Comparison of ENCODE assay signal across 6 cellular contexts in the genomic region with DNA sequence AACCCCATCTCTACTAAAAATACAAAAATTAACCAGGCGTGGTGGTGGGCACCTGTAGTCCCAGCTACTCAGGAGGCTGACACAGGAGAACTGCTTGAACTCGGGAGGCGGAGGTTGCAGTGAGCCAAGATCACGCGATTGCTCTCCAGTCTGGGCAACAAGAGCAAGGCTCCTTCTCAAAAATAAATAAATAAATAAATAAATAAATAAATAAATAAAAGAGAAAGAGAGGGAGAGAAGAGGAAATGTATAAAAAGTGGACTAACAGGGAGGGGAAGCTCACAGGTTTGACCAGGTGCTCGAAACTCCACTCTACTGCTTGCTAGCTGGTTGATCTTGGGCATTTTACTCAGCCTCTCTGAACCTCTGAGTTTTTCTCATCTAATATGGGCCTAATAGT.
DNase-seq lines count a peak whose midpoint lies in the region; ATAC-seq and TF ChIP-seq lines count a peak whose summit lies in the region.
"Not testable (repeated sequence)": the region's sequence is repeated elsewhere in the genome, so short reads cannot be mapped to it uniquely, and the experiment has no call there.

No MANE protein-coding gene starts in this region.

- H3K27me3 ChIP-seq in GM23338 (ENCODE audit: insufficient read depth); hepatocyte; transverse colon: not testable (repeated sequence)

- not testable (repeated sequence) for H3K4me3 ChIP-seq in GM23338, hepatocyte, transverse colon

- TF ChIP-seq CTCF in 22Rv1 (IDR thresholded peaks at IDR 0.05); GM23338 (conservative IDR thresholded peaks at IDR 0.05; ENCODE audit: low read depth in 2 of 2); WTC11 (IDR thresholded peaks at IDR 0.05); hepatocyte (IDR thresholded peaks at IDR 0.05; ENCODE audit: poor library complexity); progenitor cell of endocrine pancreas (IDR thresholded peaks at IDR 0.05; ENCODE audit: unreplicated experiment); transverse colon (IDR thresholded peaks at IDR 0.05): not testable (repeated sequence)

- H3F3A ChIP-seq in GM23338 (replicated peaks; ENCODE audit: low read depth) = not testable (repeated sequence)

- CTCF ChIA-PET in WTC11 (lab: Charles Lee) = interaction anchor here (1.5 kb wide), 1 partner anchor 173 kb away, joined by 3 read pairs; no protein-coding TSS in a partner anchor

- intact Hi-C loops in transverse colon (cut with DNase I; ENCODE audit: low total_unique reads) = not testable (repeated sequence)

- H3K4me1 Mint-ChIP-seq in GM23338 = peaks cover 11% of the 10 kb centered on the region
- H3K4me1 Mint-ChIP-seq in WTC11 = peaks cover 15% of the 10 kb centered on the region
- peaks cover 20% of the 10 kb centered on the region for H3K4me1 Mint-ChIP-seq in progenitor cell of endocrine pancreas (ENCODE audit: low read depth)

- TF ChIP-seq POLR2A in transverse colon (IDR thresholded peaks at IDR 0.05) = not testable (repeated sequence)

- H3K79me2 ChIP-seq in GM23338 (replicated peaks; ENCODE audit: insufficient read depth) = peaks cover 71% of the 10 kb centered on the region
- H3K79me2 ChIP-seq in hepatocyte = peaks cover 36% of the 10 kb centered on the region

- DNase-seq in GM23338 (ENCODE audit: low spot score); WTC11 (ENCODE audit: low spot score); hepatocyte (ENCODE audit: low spot score); progenitor cell of endocrine pancreas (ENCODE audit: low spot score, unreplicated experiment); transverse colon: not testable (repeated sequence)

- H3K9me3 ChIP-seq in hepatocyte (ENCODE audit: low read depth); transverse colon: not testable (repeated sequence)

- POLR2A ChIA-PET in WTC11 (lab: Charles Lee) = not testable (repeated sequence)

- H3K9me2 ChIP-seq in GM23338 (ENCODE audit: insufficient read depth); hepatocyte (replicated peaks; ENCODE audit: insufficient read depth): not testable (repeated sequence)

- peaks cover 70% of the 10 kb centered on the region for H3K36me3 Mint-ChIP-seq in GM23338 (ENCODE audit: low read depth)
- peaks cover 49% of the 10 kb centered on the region for H3K36me3 Mint-ChIP-seq in WTC11
- H3K36me3 Mint-ChIP-seq in progenitor cell of endocrine pancreas (ENCODE audit: insufficient read depth) = not testable (repeated sequence)

- 95% methylated on average over 6 of the region's 6 CpGs for WGBS in hepatocyte (ENCODE audit: low lambda C conversion rate, missing lambda C conversion rate)
- 92 to 100% methylated on average over 5 to 6 of the region's 6 CpGs for WGBS in transverse colon (ENCODE audit: low coverage in 1 of 2), 2 donors

- peaks cover 25% of the 10 kb centered on the region for H4K20me1 ChIP-seq in GM23338 (replicated peaks; ENCODE audit: insufficient read depth)
- not testable (repeated sequence) for H4K20me1 ChIP-seq in hepatocyte (ENCODE audit: insufficient read depth, poor library complexity, severe bottlenecking)

- not testable (repeated sequence) for H3K9me3 Mint-ChIP-seq in GM23338; WTC11; progenitor cell of endocrine pancreas (ENCODE audit: low read depth)

- not testable (repeated sequence) for H3K4me1 ChIP-seq in GM23338 (ENCODE audit: insufficient read depth)
- peaks cover 25% of the 10 kb centered on the region for H3K4me1 ChIP-seq in hepatocyte (ENCODE audit: insufficient read depth)
- H3K4me1 ChIP-seq in transverse colon = peaks cover 14 to 59% (median 41%) of the 10 kb centered on the region in 4 donors

- TF ChIP-seq EP300 in transverse colon (IDR thresholded peaks at IDR 0.05; ENCODE audit: low read depth) = not testable (repeated sequence)

- not testable (repeated sequence) for H2AFZ ChIP-seq in GM23338, hepatocyte

- H3K27ac ChIP-seq in 22Rv1 (0 out of 2 replicates have a peak overlapping the region, but pooled peaks have one; percentile 79), GM23338 (ENCODE audit: low read depth) (0 out of 2 replicates have a peak overlapping the region, but pooled peaks have one; percentile 20), hepatocyte (peak overlapping the region; percentile 80), transverse colon (peak overlapping the region; percentile 73 to 88 (median 83))

- not testable (repeated sequence) for H3K4me2 ChIP-seq in GM23338, hepatocyte

- H3K36me3 ChIP-seq in GM23338 (ENCODE audit: insufficient read depth) = peaks cover 22% of the 10 kb centered on the region
- H3K36me3 ChIP-seq in hepatocyte (replicated peaks; ENCODE audit: insufficient read depth, low read depth); transverse colon: not testable (repeated sequence)

- not testable (repeated sequence) for H3K27me3 Mint-ChIP-seq in GM23338 (ENCODE audit: insufficient read depth, low read depth, poor library complexity); WTC11 (ENCODE audit: low read depth); progenitor cell of endocrine pancreas

- ATAC-seq in GM23338, WTC11: not testable (repeated sequence)

- in situ Hi-C loops in transverse colon (cut with MboI; ENCODE audit: low pct_ligation_motif_present in 1 of 4, low pct_unique_long_range_greater_than_20kb in 1 of 4, low sequenced_read_pairs in 3 of 4) = loop anchor here in 1 of 4 donors (25.0 kb wide), 1 partner anchor 167 kb away; no protein-coding TSS in a partner anchor

- not testable (repeated sequence) for H3K27ac Mint-ChIP-seq in GM23338
- peak overlapping the region; percentile 53; the same call in 1 of the 2 replicates for H3K27ac Mint-ChIP-seq in WTC11
- peak overlapping the region; percentile 77 for H3K27ac Mint-ChIP-seq in progenitor cell of endocrine pancreas

- not testable (repeated sequence) for H3K4me3 Mint-ChIP-seq in GM23338; WTC11; progenitor cell of endocrine pancreas (ENCODE audit: low read depth)

Comparison
In these comparisons a context has a peak if more than half of its experiments do, and no peak if none do; other contexts are left out.
1. H3K27ac ChIP-seq: peak in every context shown above with its lines; median percentile 83 in transverse colon; 80 in hepatocyte; 79 in 22Rv1; 20 in GM23338.